14 cellular contexts compared by ENCODE assay signal in genomic region chr3:196208942-196209695, GRCh38. TPM values are rescaled to one million over a fixed set of nuclear protein-coding genes. Genes with fewer than 3 reads are reported as not detected.
A peak's percentile ranks its signal among the peaks of the same experiment; 100 is the strongest.
DNase-seq lines count a peak whose midpoint lies in the region; ATAC-seq and TF ChIP-seq lines count a peak whose summit lies in the region.
"Had no signal": no experiment of that assay in that cellular context is flagged by ENCODE, and none has a peak within 500 bp of the region (broad histone marks: within the 10 kb centered on the region; RNA-seq: fewer than 3 reads in every experiment).

No MANE protein-coding gene starts in this region.

- H3K27me3 Mint-ChIP-seq in activated T-helper 17 cell treated with anti-CD3 and anti-CD28 coated beads, Interleukin-2, amount 50 U/mL, for 72 hours, result no peaks in the 10 kb centered on the region
- H3K27me3 Mint-ChIP-seq in naive thymus-derived CD4-positive, alpha-beta T cell, result peaks cover 0 to 20% (median 0%) of the 10 kb centered on the region in 5 donors
- peaks cover 19% of the 10 kb centered on the region for H3K27me3 Mint-ChIP-seq in type B pancreatic cell

- WGBS in right cardiac atrium, result 90% methylated on average over 24 of the region's 24 CpGs

- no peak overlapping the region for H3K4me2 ChIP-seq in PC-9

- H3K36me3 ChIP-seq in right atrium auricular region (no peaks in the 10 kb centered on the region), PC-9 (ENCODE audit: low read depth) (no peaks in the 10 kb centered on the region)
- H3K36me3 ChIP-seq in naive thymus-derived CD4-positive, alpha-beta T cell (ENCODE audit: control insufficient read depth in 2 of 3, insufficient read depth in 3 of 3, low read length in 3 of 3), result no peaks in the 10 kb centered on the region

- no peak overlapping the region for H3K4me3 ChIP-seq in right cardiac atrium (ENCODE audit: low read length)
- no peak overlapping the region for H3K4me3 ChIP-seq in right atrium auricular region
- no peak overlapping the region for H3K4me3 ChIP-seq in naive thymus-derived CD4-positive, alpha-beta T cell (ENCODE audit: low read length)
- H3K4me3 ChIP-seq in PC-9, result no peak overlapping the region
- H3K4me3 ChIP-seq: coronary artery, hepatocyte had no signal

- intact Hi-C loops in right cardiac atrium (cut with DNase I) (no loop called here), PC-9 (cut with micrococcal nuclease; ENCODE audit: unreplicated experiment) (no loop called here)
- intact Hi-C loops in naive thymus-derived CD4-positive, alpha-beta T cell (cut with micrococcal nuclease), result loop anchor here (1.0 to 10.0 kb wide), 4 partner anchors 10 to 1444 kb away; partner anchors contain the start of gene TNK2 (in 1 of the 2)

- POLR2A ChIA-PET in naive thymus-derived CD4-positive, alpha-beta T cell (lab: Charles Lee), result no interaction called here
- POLR2A ChIA-PET in PC-9 (lab: Charles Lee; ENCODE audit: unreplicated experiment), result no interaction called here

- TF ChIP-seq CTCF in right atrium auricular region (IDR thresholded peaks at IDR 0.05), result no peak
- no peak for TF ChIP-seq CTCF in type B pancreatic cell (conservative IDR thresholded peaks at IDR 0.05)
- TF ChIP-seq CTCF in PC-9 (conservative IDR thresholded peaks at IDR 0.05), result no peak

- CTCF ChIA-PET in naive thymus-derived CD4-positive, alpha-beta T cell (lab: Charles Lee), result interaction anchor here (0.6 kb wide), 1 partner anchor 501 kb away, joined by 4 read pairs; no protein-coding TSS in a partner anchor
- CTCF ChIA-PET in PC-9 (lab: Charles Lee), result no interaction called here

- H3K4me3 Mint-ChIP-seq in activated T-helper 17 cell treated with anti-CD3 and anti-CD28 coated beads, Interleukin-2, amount 50 U/mL, for 72 hours, result peak overlapping the region; percentile 67
- peak overlapping the region in 6 of 10 donors; percentile 53 to 73 (median 61) for H3K4me3 Mint-ChIP-seq in naive thymus-derived CD4-positive, alpha-beta T cell
- H3K4me3 Mint-ChIP-seq in type B pancreatic cell, result no peak overlapping the region

- H3K9me3 ChIP-seq in right cardiac atrium (ENCODE audit: control insufficient read depth, low read length), result no peaks in the 10 kb centered on the region
- H3K9me3 ChIP-seq in right atrium auricular region, result peaks cover 0 to 4% of the 10 kb centered on the region in 2 donors
- H3K9me3 ChIP-seq in naive thymus-derived CD4-positive, alpha-beta T cell (ENCODE audit: control insufficient read depth in 2 of 3, low read length in 3 of 3), result no peaks in the 10 kb centered on the region
- H3K9me3 ChIP-seq in PC-9 (ENCODE audit: insufficient read depth, low read depth), result no peaks in the 10 kb centered on the region

- H2AFZ ChIP-seq in PC-9, result no peak overlapping the region
- H2AFZ ChIP-seq: hepatocyte had no signal

- no peaks in the 10 kb centered on the region for H3K4me1 ChIP-seq in right cardiac atrium (ENCODE audit: control insufficient read depth, insufficient read depth, low read length)
- H3K4me1 ChIP-seq in right atrium auricular region, result no peaks in the 10 kb centered on the region
- peaks cover 0 to 3% of the 10 kb centered on the region in 2 donors for H3K4me1 ChIP-seq in naive thymus-derived CD4-positive, alpha-beta T cell (ENCODE audit: control insufficient read depth in 2 of 2, insufficient read depth in 2 of 2, low read length in 2 of 2)
- H3K4me1 ChIP-seq in PC-9 (replicated peaks; ENCODE audit: insufficient read depth), result no peaks in the 10 kb centered on the region

- DNase-seq in right cardiac atrium (no peak), right atrium auricular region (ENCODE audit: low spot score) (no peak), type B pancreatic cell (ENCODE audit: extremely low spot score, unreplicated experiment) (no peak), PC-9 (no peak)
- no peak for DNase-seq in naive thymus-derived CD4-positive, alpha-beta T cell
- DNase-seq: Karpas-422, NCI-H1092, NCI-H526 had no signal

- H3K27ac Mint-ChIP-seq in activated T-helper 17 cell treated with anti-CD3 and anti-CD28 coated beads, Interleukin-2, amount 50 U/mL, for 72 hours, result no peak overlapping the region
- peak overlapping the region in 2 of 9 donors; percentile 46 to 86 for H3K27ac Mint-ChIP-seq in naive thymus-derived CD4-positive, alpha-beta T cell
- H3K27ac Mint-ChIP-seq in type B pancreatic cell, result no peak overlapping the region
- H3K27ac Mint-ChIP-seq: brain had no signal

- H3K9me3 Mint-ChIP-seq in activated T-helper 17 cell treated with anti-CD3 and anti-CD28 coated beads, Interleukin-2, amount 50 U/mL, for 72 hours, result no peaks in the 10 kb centered on the region
- H3K9me3 Mint-ChIP-seq in naive thymus-derived CD4-positive, alpha-beta T cell, result peaks cover 0 to 2% (median 0%) of the 10 kb centered on the region in 11 donors
- peaks cover 5% of the 10 kb centered on the region for H3K9me3 Mint-ChIP-seq in type B pancreatic cell

- H3K27me3 ChIP-seq in right cardiac atrium (ENCODE audit: control insufficient read depth, insufficient read depth), result no peaks in the 10 kb centered on the region
- H3K27me3 ChIP-seq in right atrium auricular region, result no peaks in the 10 kb centered on the region
- no peaks in the 10 kb centered on the region for H3K27me3 ChIP-seq in naive thymus-derived CD4-positive, alpha-beta T cell (ENCODE audit: control insufficient read depth in 2 of 2, insufficient read depth in 2 of 2, low read length in 2 of 2)
- no peaks in the 10 kb centered on the region for H3K27me3 ChIP-seq in PC-9 (ENCODE audit: insufficient read depth, low read depth)
- H3K27me3 ChIP-seq: hepatocyte had no signal

- ATAC-seq in right cardiac atrium, result peak; percentile 20 to 22
- no peak for ATAC-seq in activated T-helper 17 cell treated with anti-CD3 and anti-CD28 coated beads, Interleukin-2, amount 50 U/mL, for 72 hours (replicated peaks)
- ATAC-seq in naive thymus-derived CD4-positive, alpha-beta T cell, result no peak
- no peak for ATAC-seq in GM18858 (IDR thresholded peaks at IDR 0.05; ENCODE audit: unreplicated experiment)

- H3K79me2 ChIP-seq in PC-9 (ENCODE audit: low read depth), result no peaks in the 10 kb centered on the region
- H3K79me2 ChIP-seq: hepatocyte had no signal

- H3K36me3 Mint-ChIP-seq in activated T-helper 17 cell treated with anti-CD3 and anti-CD28 coated beads, Interleukin-2, amount 50 U/mL, for 72 hours (ENCODE audit: low read depth), result no peaks in the 10 kb centered on the region
- H3K36me3 Mint-ChIP-seq in naive thymus-derived CD4-positive, alpha-beta T cell, result no peaks in the 10 kb centered on the region
- no peaks in the 10 kb centered on the region for H3K36me3 Mint-ChIP-seq in type B pancreatic cell

- no TSS peak for BruUV-seq in PC-9 (replicated peaks; lab: Mats Ljungman, UMichigan)

- H3K4me1 Mint-ChIP-seq in activated T-helper 17 cell treated with anti-CD3 and anti-CD28 coated beads, Interleukin-2, amount 50 U/mL, for 72 hours, result peaks cover 4% of the 10 kb centered on the region
- H3K4me1 Mint-ChIP-seq in naive thymus-derived CD4-positive, alpha-beta T cell, result peaks cover 5 to 16% (median 12%) of the 10 kb centered on the region in 7 donors
- H3K4me1 Mint-ChIP-seq in type B pancreatic cell (ENCODE audit: unreplicated experiment), result peaks cover 3% of the 10 kb centered on the region

- no peaks in the 10 kb centered on the region for H3K9me2 ChIP-seq in PC-9 (ENCODE audit: insufficient read depth)

- no peaks in the 10 kb centered on the region for H4K20me1 ChIP-seq in PC-9 (ENCODE audit: insufficient read depth)

- H3K27ac ChIP-seq in right cardiac atrium (ENCODE audit: low read length) (no peak overlapping the region), right atrium auricular region (no peak overlapping the region), PC-9 (no peak overlapping the region)
- no peak overlapping the region for H3K27ac ChIP-seq in naive thymus-derived CD4-positive, alpha-beta T cell (ENCODE audit: low read depth, low read length)
- H3K27ac ChIP-seq: coronary artery, hepatocyte had no signal

- peaks cover 30% of the 10 kb centered on the region for H3F3A ChIP-seq in PC-9 (ENCODE audit: insufficient read depth, low read depth)

RNA-seq across cellular contexts. Expression of gene ZDHHC19, which starts 2.1 kb away (rescaled TPM):
- not detected for total RNA-seq in right cardiac atrium
- polyA plus RNA-seq in right cardiac atrium, result 1.9 TPM
- total RNA-seq in right atrium auricular region, result not detected
- total RNA-seq in activated T-helper 17 cell treated with anti-CD3 and anti-CD28 coated beads, Interleukin-2, amount 50 U/mL, for 72 hours, result not detected
- under 1 TPM in 1 of 5 experiments, not detected in 4; 0.58 TPM for total RNA-seq in naive thymus-derived CD4-positive, alpha-beta T cell
- not detected for polyA plus RNA-seq in naive thymus-derived CD4-positive, alpha-beta T cell
- 0.85 TPM in 1 of 2 replicates, not detected in the other for total RNA-seq in type B pancreatic cell (ENCODE audit: low replicate concordance)
- not detected in 2 replicates for total RNA-seq in PC-9 (2021)
- total RNA-seq: hepatocyte; T-helper 2 cell treated with Interferon-gamma antibody and Interleukin-4, amounts not matched to agents 100 ng/mL and 5 ng/mL, for 36 hours had no signal

RNA-seq across cellular contexts. Expression of gene SLC51A, which starts 7.2 kb away (rescaled TPM):
- under 1 TPM in 2 of 4 donors, not detected in 2; 0.23 to 0.68 TPM for total RNA-seq in right cardiac atrium
- 0.81 TPM for polyA plus RNA-seq in right cardiac atrium
- under 1 TPM in 1 of 2 donors, not detected in 1; 0.35 TPM for total RNA-seq in right atrium auricular region
- total RNA-seq in activated T-helper 17 cell treated with anti-CD3 and anti-CD28 coated beads, Interleukin-2, amount 50 U/mL, for 72 hours, result not detected
- not detected for total RNA-seq in naive thymus-derived CD4-positive, alpha-beta T cell
- polyA plus RNA-seq in naive thymus-derived CD4-positive, alpha-beta T cell, result 1 to 10 TPM in 1 of 2 donors, under 1 TPM in 1; 0.39 to 1.4 TPM
- total RNA-seq in type B pancreatic cell (ENCODE audit: low replicate concordance), result 3.7 and 4.7 TPM in 2 replicates
- total RNA-seq in PC-9 (2021), result 10.3 and 13.9 TPM in 2 replicates
- total RNA-seq: T-helper 2 cell treated with Interferon-gamma antibody and Interleukin-4, amounts not matched to agents 100 ng/mL and 5 ng/mL, for 36 hours had no signal

Comparison
In these comparisons a context has a peak if more than half of its experiments do, and no peak if none do; other contexts are left out.
1. ATAC-seq: peak in right cardiac atrium (2 of 2); none in activated T-helper 17 cell treated with anti-CD3 and anti-CD28 coated beads, Interleukin-2, amount 50 U/mL, for 72 hours (single experiment), naive thymus-derived CD4-positive, alpha-beta T cell (single experiment) and GM18858 (single experiment).
2. intact Hi-C loops: an anchor here in naive thymus-derived CD4-positive, alpha-beta T cell (1.0 to 10.0 kb wide); none called in right cardiac atrium and PC-9.